8 cellular contexts compared by ENCODE assay signal in genomic region chr3:182792901-182793662, GRCh38. TPM values are rescaled to one million over a fixed set of nuclear protein-coding genes. Genes with fewer than 3 reads are reported as not detected.
A peak's percentile ranks its signal among the peaks of the same experiment; 100 is the strongest.
DNase-seq lines count a peak whose midpoint lies in the region; ATAC-seq, FAIRE-seq and TF ChIP-seq lines count a peak whose summit lies in the region.

Gene ATP11B, plus strand, starts transcription at chr3:182793504. Its CDS starts 256 bp downstream, at chr3:182793760.

- intact Hi-C loops in T-helper 1 cell treated with Interleukin-12 subunit alpha and Interleukin-12 subunit beta and Interleukin-4 antibody, amounts not matched to agents 30 ng/mL and 1 ng/mL, for 36 hours (cut with micrococcal nuclease): loop anchor here (1.0 to 10.0 kb wide), 10 partner anchors 119 to 1881 kb away; partner anchors contain the start of genes EIF2B5, FXR1, KLHL6 and LAMP3
- intact Hi-C loops in left cardiac atrium (cut with DNase I): loop anchor here in 1 of 2 donors (5.0 to 10.0 kb wide), 2 partner anchors 78 to 309 kb away; no protein-coding TSS in a partner anchor

- FAIRE-seq in GM12891 (lab: Jason Lieb, UNC): peak; percentile 77

- peak within 1 kb of the TSS; percentile 97 for H3K4me3 Mint-ChIP-seq in progenitor cell of endocrine pancreas (ENCODE audit: low read depth)

- H3K9me3 Mint-ChIP-seq in progenitor cell of endocrine pancreas (ENCODE audit: low read depth): no peaks in the 10 kb centered on the region

- H3K36me3 Mint-ChIP-seq in progenitor cell of endocrine pancreas (ENCODE audit: insufficient read depth): peaks cover 2% of the 10 kb centered on the region

- DNase-seq in GM12891 (ENCODE audit: insufficient read length, low spot score) (peak; percentile 69), NCI-H1092 treated with DMSO at 0.1 percent for 48 hours (lab: John Stamatoyannopoulos, UW) (peak; percentile 70), amniotic epithelial cell (ENCODE audit: low read depth) (peak; percentile 63), left cardiac atrium (peak; percentile 67), progenitor cell of endocrine pancreas (ENCODE audit: low spot score, unreplicated experiment) (no peak), upper lobe of left lung (peak; percentile 81 to 96)

- TF ChIP-seq CTCF in progenitor cell of endocrine pancreas (IDR thresholded peaks at IDR 0.05; ENCODE audit: unreplicated experiment) (no peak), upper lobe of left lung (IDR thresholded peaks at IDR 0.05) (peak in 1 of 6 experiments; percentile 30)

- no peaks in the 10 kb centered on the region for H3K27me3 ChIP-seq in upper lobe of left lung

- H3K36me3 ChIP-seq in upper lobe of left lung: no peaks in the 10 kb centered on the region

- 0 to 1% methylated on average over 8 to 52 of the region's 74 CpGs for WGBS in upper lobe of left lung, 2 donors

- ATAC-seq in HG02588 (IDR thresholded peaks at IDR 0.05; ENCODE audit: unreplicated experiment) (peak; percentile 69), left cardiac atrium (peak; percentile 95), upper lobe of left lung (ENCODE audit: low FRiP score in 2 of 2) (peak; percentile 93 to 94)

- peaks cover 23% of the 10 kb centered on the region for H3K4me1 Mint-ChIP-seq in progenitor cell of endocrine pancreas (ENCODE audit: low read depth)

- H3K27me3 Mint-ChIP-seq in progenitor cell of endocrine pancreas: peaks cover 5% of the 10 kb centered on the region

- TF ChIP-seq EP300 in upper lobe of left lung (IDR thresholded peaks at IDR 0.05): no peak

- TF ChIP-seq POLR2A in GM12891 (IDR thresholded peaks at IDR 0.05; ENCODE audit: low read depth, low read length): peak; percentile 72; the same call in 1 of the 2 replicates
- peak in 3 of 4 donors; percentile 53 to 91 (median 72) for TF ChIP-seq POLR2A in upper lobe of left lung (IDR thresholded peaks at IDR 0.05)

- peaks cover 5 to 25% (median 20%) of the 10 kb centered on the region in 4 donors for H3K4me1 ChIP-seq in upper lobe of left lung

- H3K27ac ChIP-seq in upper lobe of left lung: peak within 1 kb of the TSS; percentile 91 to 100 (median 96)

- H3K27ac Mint-ChIP-seq in progenitor cell of endocrine pancreas: peak within 1 kb of the TSS; percentile 98

- no peaks in the 10 kb centered on the region for H3K9me3 ChIP-seq in upper lobe of left lung

- H3K4me3 ChIP-seq in upper lobe of left lung: peak within 1 kb of the TSS; percentile 71 to 91 (median 90)

TF ChIP-seq in GM12891, 5 proteins besides CTCF, POLR2A, EP300 and RAD21:
- TF ChIP-seq PAX5 (IDR thresholded peaks at IDR 0.05; ENCODE audit: insufficient read depth, low read length, severe bottlenecking): no peak
- TF ChIP-seq SPI1 (IDR thresholded peaks at IDR 0.05; ENCODE audit: low read depth, low read length): no peak
- 0 out of 2 replicates have a peak, but pooled peaks have one; percentile 31 for TF ChIP-seq TAF1 (IDR thresholded peaks at IDR 0.05; ENCODE audit: low read depth, low read length)
- TF ChIP-seq POU2F2 (IDR thresholded peaks at IDR 0.05; ENCODE audit: low read depth, low read length): 0 out of 2 replicates have a peak, but pooled peaks have one; percentile 32
- peak; percentile 78 for TF ChIP-seq POLR2AphosphoS5 (IDR thresholded peaks at IDR 0.05; ENCODE audit: low read depth, low read length)

RNA-seq across cellular contexts. Expression of gene ATP11B, which starts in this region (rescaled TPM):
- 14.9 TPM for polyA plus RNA-seq in GM12891 (2012; ENCODE audit: low read depth, missing spikeins)
- 112 and 115 TPM in 2 replicates for total RNA-seq in T-helper 1 cell treated with Interleukin-12 subunit alpha and Interleukin-12 subunit beta and Interleukin-4 antibody, amounts not matched to agents 30 ng/mL and 1 ng/mL, for 36 hours
- total RNA-seq in left cardiac atrium (10 to 100 TPM; 38.5 to 49.4 TPM), progenitor cell of endocrine pancreas (119 and 127 TPM in 2 replicates), upper lobe of left lung (100 to 1,000 TPM in 1 of 6 donors, 10 to 100 TPM in 5; 56.4 to 102 (median 83.2) TPM)
